Comparison of ENCODE assay signal across 8 cellular contexts in genomic region chr2:129849559-129850160, GRCh38.
A peak's percentile ranks its signal among the peaks of the same experiment; 100 is the strongest.
DNase-seq lines count a peak whose midpoint lies in the region; ATAC-seq lines count a peak whose summit lies in the region.

No MANE protein-coding gene starts in this region.

- H3K27ac Mint-ChIP-seq in naive thymus-derived CD8-positive, alpha-beta T cell = no peak overlapping the region

- H3K9me3 Mint-ChIP-seq in naive thymus-derived CD8-positive, alpha-beta T cell = no peaks in the 10 kb centered on the region

- H3K27me3 Mint-ChIP-seq in naive thymus-derived CD8-positive, alpha-beta T cell = peaks cover 7 to 21% (median 8%) of the 10 kb centered on the region in 5 donors

- H3K4me1 Mint-ChIP-seq in naive thymus-derived CD8-positive, alpha-beta T cell = peaks cover 0 to 2% (median 0%) of the 10 kb centered on the region in 4 donors

- DNase-seq in G401 (ENCODE audit: low spot score) (peak; percentile 36), LoVo (ENCODE audit: low spot score) (peak; percentile 68), SHP77 (lab: John Stamatoyannopoulos, UW) (peak; percentile 37 to 55), epithelial cell of prostate (ENCODE audit: low read depth, low spot score) (peak; percentile 18)
- DNase-seq in naive thymus-derived CD8-positive, alpha-beta T cell = peak in 3 of 10 donors; percentile 64 to 70 (median 69)

- H3K4me3 Mint-ChIP-seq in naive thymus-derived CD8-positive, alpha-beta T cell = peak overlapping the region in 3 of 10 donors; percentile 8 to 26 (median 15)

- in situ Hi-C loops in G401 (cut with HindIII; ENCODE audit: low sequenced_read_pairs) = no loop called here

- POLR2A ChIA-PET in naive thymus-derived CD8-positive, alpha-beta T cell (lab: Charles Lee) = no interaction called here

- peaks cover 0 to 5% (median 0%) of the 10 kb centered on the region in 3 donors for H3K36me3 Mint-ChIP-seq in naive thymus-derived CD8-positive, alpha-beta T cell

- no peak overlapping the region for H3K27ac ChIP-seq in epithelial cell of prostate

- ATAC-seq in GM21576 (IDR thresholded peaks at IDR 0.05; ENCODE audit: unreplicated experiment) = peak; percentile 56
- peak; percentile 80 to 87 for ATAC-seq in naive thymus-derived CD8-positive, alpha-beta T cell
- ATAC-seq in GM21447 (IDR thresholded peaks at IDR 0.05; ENCODE audit: unreplicated experiment) = no peak
- ATAC-seq in GM21528 (IDR thresholded peaks at IDR 0.05; ENCODE audit: low FRiP score, unreplicated experiment) = no peak

Comparison
In these comparisons a context has a peak if more than half of its experiments do, and no peak if none do; other contexts are left out.
1. ATAC-seq: peak in GM21576 (single experiment) and naive thymus-derived CD8-positive, alpha-beta T cell (2 of 2); none in GM21447 (single experiment) and GM21528 (single experiment).